1 cellular context compared by ENCODE assay signal in the genomic region with DNA sequence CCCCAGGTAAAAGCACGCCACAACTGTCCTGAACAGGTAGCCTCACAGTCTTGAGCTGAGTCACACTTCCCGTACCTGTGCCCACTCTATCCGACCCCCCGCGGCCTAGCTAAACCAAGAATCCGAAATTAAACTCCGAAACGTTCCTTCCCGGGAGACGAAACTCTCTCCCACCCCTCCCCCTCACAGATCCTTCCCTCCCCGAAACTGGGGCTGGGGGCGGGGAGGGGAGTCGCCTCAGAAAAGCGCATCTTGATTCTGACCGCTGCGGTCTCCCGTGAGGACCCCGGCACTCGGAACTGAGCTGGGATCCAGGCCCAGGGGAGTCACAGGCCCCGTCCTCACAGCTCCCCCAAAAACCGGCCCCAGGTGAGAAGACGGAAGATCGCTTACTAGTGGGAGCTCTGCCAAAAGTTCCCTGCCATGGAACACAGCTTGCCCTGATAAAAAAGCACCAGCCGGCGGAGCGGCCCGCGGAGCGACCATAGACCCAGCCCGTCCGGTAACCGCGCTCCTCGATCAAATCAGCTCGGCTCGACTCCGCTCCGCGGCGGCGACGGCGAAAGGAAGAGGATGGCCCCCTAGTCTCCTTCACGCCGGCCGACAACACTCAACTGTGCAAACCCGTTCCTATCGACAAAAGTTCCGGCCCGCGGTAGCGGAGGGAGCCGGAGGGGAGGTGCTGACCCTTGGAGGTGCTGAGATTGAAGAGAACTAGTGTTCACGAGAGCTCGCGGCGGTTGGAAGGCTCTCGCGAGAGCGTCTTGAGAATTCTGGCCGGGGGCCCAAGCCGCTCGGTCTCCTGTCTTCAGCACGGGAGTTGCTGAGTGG.
TF ChIP-seq lines count a peak whose summit lies in the region.

A gene with protein sequence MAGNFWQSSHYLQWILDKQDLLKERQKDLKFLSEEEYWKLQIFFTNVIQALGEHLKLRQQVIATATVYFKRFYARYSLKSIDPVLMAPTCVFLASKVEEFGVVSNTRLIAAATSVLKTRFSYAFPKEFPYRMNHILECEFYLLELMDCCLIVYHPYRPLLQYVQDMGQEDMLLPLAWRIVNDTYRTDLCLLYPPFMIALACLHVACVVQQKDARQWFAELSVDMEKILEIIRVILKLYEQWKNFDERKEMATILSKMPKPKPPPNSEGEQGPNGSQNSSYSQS (minus strand): TSS at position 558 of the 831 bp plus-strand sequence. CDS start 133 bp downstream, at position 425.

TF ChIP-seq in HEK293, 187 proteins besides CTCF, POLR2A, EP300 and RAD21 (continued from another document and continues in another):
- TF ChIP-seq, protein P1, sequence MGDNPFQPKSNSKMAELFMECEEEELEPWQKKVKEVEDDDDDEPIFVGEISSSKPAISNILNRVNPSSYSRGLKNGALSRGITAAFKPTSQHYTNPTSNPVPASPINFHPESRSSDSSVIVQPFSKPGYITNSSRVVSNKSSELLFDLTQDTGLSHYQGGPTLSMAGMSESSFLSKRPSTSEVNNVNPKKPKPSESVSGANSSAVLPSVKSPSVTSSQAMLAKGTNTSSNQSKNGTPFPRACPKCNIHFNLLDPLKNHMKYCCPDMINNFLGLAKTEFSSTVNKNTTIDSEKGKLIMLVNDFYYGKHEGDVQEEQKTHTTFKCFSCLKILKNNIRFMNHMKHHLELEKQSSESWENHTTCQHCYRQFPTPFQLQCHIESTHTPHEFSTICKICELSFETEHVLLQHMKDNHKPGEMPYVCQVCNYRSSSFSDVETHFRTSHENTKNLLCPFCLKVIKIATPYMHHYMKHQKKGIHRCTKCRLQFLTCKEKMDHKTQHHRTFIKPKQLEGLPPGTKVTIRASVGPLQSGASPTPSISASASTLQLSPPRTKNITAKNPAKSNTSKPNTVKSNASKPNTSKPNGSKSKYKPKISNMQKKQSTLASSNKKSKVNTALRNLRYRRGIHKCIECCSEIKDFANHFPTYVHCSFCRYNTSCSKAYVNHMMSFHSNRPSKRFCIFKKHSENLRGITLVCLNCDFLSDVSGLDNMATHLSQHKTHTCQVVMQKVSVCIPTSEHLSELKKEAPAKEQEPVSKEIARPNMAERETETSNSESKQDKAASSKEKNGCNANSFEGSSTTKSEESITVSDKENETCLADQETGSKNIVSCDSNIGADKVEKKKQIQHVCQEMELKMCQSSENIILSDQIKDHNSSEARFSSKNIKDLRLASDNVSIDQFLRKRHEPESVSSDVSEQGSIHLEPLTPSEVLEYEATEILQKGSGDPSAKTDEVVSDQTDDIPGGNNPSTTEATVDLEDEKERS (tag by site-specific recombination; IDR thresholded peaks at IDR 0.05), result 0 out of 2 replicates have a peak, but pooled peaks have one; percentile 27
- TF ChIP-seq ZNF837 (tag by site-specific recombination; IDR thresholded peaks at IDR 0.05) (no peak), ZBTB21 (tag by site-specific recombination; IDR thresholded peaks at IDR 0.05) (0 out of 2 replicates have a peak, but pooled peaks have one; percentile 53), ZNF530 (tag by site-specific recombination; IDR thresholded peaks at IDR 0.05; ENCODE audit: low read depth) (no peak), ZNF202 (tag by site-specific recombination; IDR thresholded peaks at IDR 0.05; ENCODE audit: borderline replicate concordance) (no peak), ZNF157 (tag by site-specific recombination; IDR thresholded peaks at IDR 0.05) (no peak), ZNF433 (tag by site-specific recombination; IDR thresholded peaks at IDR 0.05; ENCODE audit: low read depth) (no peak), ZNF391 (tag by site-specific recombination; IDR thresholded peaks at IDR 0.05; ENCODE audit: borderline replicate concordance, low read depth) (peak; percentile 90; the same call in 1 of the 2 replicates), ZBTB17 (tag by site-specific recombination; IDR thresholded peaks at IDR 0.05) (peak; percentile 96), ZNF335 (tag by site-specific recombination; conservative IDR thresholded peaks at IDR 0.05) (peak; percentile 78), ZNF239 (tag by site-specific recombination; IDR thresholded peaks at IDR 0.05) (0 out of 2 replicates have a peak, but pooled peaks have one; percentile 31), YY1 (tag by site-specific recombination; IDR thresholded peaks at IDR 0.05) (peak; percentile 85), ZBTB48 (tag by site-specific recombination; IDR thresholded peaks at IDR 0.05) (0 out of 2 replicates have a peak, but pooled peaks have one; percentile 22), ZNF843 (tag by site-specific recombination; IDR thresholded peaks at IDR 0.05) (0 out of 2 replicates have a peak, but pooled peaks have one; percentile 68), ZBTB7A (tag by site-specific recombination; IDR thresholded peaks at IDR 0.05; ENCODE audit: low read depth) (no peak), KLF9 (tag by site-specific recombination; IDR thresholded peaks at IDR 0.05; ENCODE audit: low read depth) (no peak), GFI1B (tag by site-specific recombination; IDR thresholded peaks at IDR 0.05) (peak; percentile 98), ZNF2 (tag by site-specific recombination; IDR thresholded peaks at IDR 0.05) (peak; percentile 95), ZNF544 (tag by site-specific recombination; IDR thresholded peaks at IDR 0.05) (no peak), ZNF76 (tag by site-specific recombination; IDR thresholded peaks at IDR 0.05; ENCODE audit: borderline replicate concordance, low read depth) (peak; percentile 80), SP3 (tag by site-specific recombination; IDR thresholded peaks at IDR 0.05) (peak; percentile 72), ZNF169 (tag by site-specific recombination; IDR thresholded peaks at IDR 0.05) (no peak), ZNF596 (tag by site-specific recombination; IDR thresholded peaks at IDR 0.05) (no peak), ZNF664 (tag by site-specific recombination; IDR thresholded peaks at IDR 0.05) (0 out of 2 replicates have a peak, but pooled peaks have one; percentile 25), ZFHX2 (tag by site-specific recombination; conservative IDR thresholded peaks at IDR 0.05) (no peak), ZNF341 (tag by site-specific recombination; IDR thresholded peaks at IDR 0.05; ENCODE audit: low read depth) (peak; percentile 81), GLI2 (tag by site-specific recombination; IDR thresholded peaks at IDR 0.05; ENCODE audit: borderline replicate concordance, low read depth) (no peak), ZNF623 (tag by site-specific recombination; IDR thresholded peaks at IDR 0.05) (no peak)
- TF ChIP-seq, protein P2, sequence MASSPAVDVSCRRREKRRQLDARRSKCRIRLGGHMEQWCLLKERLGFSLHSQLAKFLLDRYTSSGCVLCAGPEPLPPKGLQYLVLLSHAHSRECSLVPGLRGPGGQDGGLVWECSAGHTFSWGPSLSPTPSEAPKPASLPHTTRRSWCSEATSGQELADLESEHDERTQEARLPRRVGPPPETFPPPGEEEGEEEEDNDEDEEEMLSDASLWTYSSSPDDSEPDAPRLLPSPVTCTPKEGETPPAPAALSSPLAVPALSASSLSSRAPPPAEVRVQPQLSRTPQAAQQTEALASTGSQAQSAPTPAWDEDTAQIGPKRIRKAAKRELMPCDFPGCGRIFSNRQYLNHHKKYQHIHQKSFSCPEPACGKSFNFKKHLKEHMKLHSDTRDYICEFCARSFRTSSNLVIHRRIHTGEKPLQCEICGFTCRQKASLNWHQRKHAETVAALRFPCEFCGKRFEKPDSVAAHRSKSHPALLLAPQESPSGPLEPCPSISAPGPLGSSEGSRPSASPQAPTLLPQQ (tag by site-specific recombination; IDR thresholded peaks at IDR 0.05), result peak; percentile 88
- TF ChIP-seq, protein P3, sequence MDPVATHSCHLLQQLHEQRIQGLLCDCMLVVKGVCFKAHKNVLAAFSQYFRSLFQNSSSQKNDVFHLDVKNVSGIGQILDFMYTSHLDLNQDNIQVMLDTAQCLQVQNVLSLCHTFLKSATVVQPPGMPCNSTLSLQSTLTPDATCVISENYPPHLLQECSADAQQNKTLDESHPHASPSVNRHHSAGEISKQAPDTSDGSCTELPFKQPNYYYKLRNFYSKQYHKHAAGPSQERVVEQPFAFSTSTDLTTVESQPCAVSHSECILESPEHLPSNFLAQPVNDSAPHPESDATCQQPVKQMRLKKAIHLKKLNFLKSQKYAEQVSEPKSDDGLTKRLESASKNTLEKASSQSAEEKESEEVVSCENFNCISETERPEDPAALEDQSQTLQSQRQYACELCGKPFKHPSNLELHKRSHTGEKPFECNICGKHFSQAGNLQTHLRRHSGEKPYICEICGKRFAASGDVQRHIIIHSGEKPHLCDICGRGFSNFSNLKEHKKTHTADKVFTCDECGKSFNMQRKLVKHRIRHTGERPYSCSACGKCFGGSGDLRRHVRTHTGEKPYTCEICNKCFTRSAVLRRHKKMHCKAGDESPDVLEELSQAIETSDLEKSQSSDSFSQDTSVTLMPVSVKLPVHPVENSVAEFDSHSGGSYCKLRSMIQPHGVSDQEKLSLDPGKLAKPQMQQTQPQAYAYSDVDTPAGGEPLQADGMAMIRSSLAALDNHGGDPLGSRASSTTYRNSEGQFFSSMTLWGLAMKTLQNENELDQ (tag by site-specific recombination; IDR thresholded peaks at IDR 0.05; ENCODE audit: low read depth), result no peak
- TF ChIP-seq, protein P4, sequence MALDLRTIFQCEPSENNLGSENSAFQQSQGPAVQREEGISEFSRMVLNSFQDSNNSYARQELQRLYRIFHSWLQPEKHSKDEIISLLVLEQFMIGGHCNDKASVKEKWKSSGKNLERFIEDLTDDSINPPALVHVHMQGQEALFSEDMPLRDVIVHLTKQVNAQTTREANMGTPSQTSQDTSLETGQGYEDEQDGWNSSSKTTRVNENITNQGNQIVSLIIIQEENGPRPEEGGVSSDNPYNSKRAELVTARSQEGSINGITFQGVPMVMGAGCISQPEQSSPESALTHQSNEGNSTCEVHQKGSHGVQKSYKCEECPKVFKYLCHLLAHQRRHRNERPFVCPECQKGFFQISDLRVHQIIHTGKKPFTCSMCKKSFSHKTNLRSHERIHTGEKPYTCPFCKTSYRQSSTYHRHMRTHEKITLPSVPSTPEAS (tag by site-specific recombination; IDR thresholded peaks at IDR 0.05), result peak; percentile 35; the same call in 1 of the 2 replicates
- TF ChIP-seq, protein P5, sequence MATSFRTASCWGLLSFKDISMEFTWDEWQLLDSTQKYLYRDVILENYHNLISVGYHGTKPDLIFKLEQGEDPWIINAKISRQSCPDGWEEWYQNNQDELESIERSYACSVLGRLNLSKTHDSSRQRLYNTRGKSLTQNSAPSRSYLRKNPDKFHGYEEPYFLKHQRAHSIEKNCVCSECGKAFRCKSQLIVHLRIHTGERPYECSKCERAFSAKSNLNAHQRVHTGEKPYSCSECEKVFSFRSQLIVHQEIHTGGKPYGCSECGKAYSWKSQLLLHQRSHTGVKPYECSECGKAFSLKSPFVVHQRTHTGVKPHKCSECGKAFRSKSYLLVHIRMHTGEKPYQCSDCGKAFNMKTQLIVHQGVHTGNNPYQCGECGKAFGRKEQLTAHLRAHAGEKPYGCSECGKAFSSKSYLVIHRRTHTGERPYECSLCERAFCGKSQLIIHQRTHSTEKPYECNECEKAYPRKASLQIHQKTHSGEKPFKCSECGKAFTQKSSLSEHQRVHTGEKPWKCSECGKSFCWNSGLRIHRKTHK (tag by site-specific recombination; IDR thresholded peaks at IDR 0.05), result no peak
- TF ChIP-seq, protein P6, sequence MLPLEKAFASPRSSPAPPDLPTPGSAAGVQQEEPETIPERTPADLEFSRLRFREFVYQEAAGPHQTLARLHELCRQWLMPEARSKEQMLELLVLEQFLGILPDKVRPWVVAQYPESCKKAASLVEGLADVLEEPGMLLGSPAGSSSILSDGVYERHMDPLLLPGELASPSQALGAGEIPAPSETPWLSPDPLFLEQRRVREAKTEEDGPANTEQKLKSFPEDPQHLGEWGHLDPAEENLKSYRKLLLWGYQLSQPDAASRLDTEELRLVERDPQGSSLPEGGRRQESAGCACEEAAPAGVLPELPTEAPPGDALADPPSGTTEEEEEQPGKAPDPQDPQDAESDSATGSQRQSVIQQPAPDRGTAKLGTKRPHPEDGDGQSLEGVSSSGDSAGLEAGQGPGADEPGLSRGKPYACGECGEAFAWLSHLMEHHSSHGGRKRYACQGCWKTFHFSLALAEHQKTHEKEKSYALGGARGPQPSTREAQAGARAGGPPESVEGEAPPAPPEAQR (tag by site-specific recombination; IDR thresholded peaks at IDR 0.05), result 0 out of 2 replicates have a peak, but pooled peaks have one; percentile 31
- TF ChIP-seq, protein P7, sequence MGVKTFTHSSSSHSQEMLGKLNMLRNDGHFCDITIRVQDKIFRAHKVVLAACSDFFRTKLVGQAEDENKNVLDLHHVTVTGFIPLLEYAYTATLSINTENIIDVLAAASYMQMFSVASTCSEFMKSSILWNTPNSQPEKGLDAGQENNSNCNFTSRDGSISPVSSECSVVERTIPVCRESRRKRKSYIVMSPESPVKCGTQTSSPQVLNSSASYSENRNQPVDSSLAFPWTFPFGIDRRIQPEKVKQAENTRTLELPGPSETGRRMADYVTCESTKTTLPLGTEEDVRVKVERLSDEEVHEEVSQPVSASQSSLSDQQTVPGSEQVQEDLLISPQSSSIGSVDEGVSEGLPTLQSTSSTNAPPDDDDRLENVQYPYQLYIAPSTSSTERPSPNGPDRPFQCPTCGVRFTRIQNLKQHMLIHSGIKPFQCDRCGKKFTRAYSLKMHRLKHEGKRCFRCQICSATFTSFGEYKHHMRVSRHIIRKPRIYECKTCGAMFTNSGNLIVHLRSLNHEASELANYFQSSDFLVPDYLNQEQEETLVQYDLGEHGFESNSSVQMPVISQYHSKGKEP (tag by site-specific recombination; IDR thresholded peaks at IDR 0.05), result 0 out of 2 replicates have a peak, but pooled peaks have one; percentile 42
- TF ChIP-seq, protein P8, sequence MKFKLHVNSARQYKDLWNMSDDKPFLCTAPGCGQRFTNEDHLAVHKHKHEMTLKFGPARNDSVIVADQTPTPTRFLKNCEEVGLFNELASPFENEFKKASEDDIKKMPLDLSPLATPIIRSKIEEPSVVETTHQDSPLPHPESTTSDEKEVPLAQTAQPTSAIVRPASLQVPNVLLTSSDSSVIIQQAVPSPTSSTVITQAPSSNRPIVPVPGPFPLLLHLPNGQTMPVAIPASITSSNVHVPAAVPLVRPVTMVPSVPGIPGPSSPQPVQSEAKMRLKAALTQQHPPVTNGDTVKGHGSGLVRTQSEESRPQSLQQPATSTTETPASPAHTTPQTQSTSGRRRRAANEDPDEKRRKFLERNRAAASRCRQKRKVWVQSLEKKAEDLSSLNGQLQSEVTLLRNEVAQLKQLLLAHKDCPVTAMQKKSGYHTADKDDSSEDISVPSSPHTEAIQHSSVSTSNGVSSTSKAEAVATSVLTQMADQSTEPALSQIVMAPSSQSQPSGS (tag by site-specific recombination; IDR thresholded peaks at IDR 0.05; ENCODE audit: low read depth), result no peak
- TF ChIP-seq, protein P9, sequence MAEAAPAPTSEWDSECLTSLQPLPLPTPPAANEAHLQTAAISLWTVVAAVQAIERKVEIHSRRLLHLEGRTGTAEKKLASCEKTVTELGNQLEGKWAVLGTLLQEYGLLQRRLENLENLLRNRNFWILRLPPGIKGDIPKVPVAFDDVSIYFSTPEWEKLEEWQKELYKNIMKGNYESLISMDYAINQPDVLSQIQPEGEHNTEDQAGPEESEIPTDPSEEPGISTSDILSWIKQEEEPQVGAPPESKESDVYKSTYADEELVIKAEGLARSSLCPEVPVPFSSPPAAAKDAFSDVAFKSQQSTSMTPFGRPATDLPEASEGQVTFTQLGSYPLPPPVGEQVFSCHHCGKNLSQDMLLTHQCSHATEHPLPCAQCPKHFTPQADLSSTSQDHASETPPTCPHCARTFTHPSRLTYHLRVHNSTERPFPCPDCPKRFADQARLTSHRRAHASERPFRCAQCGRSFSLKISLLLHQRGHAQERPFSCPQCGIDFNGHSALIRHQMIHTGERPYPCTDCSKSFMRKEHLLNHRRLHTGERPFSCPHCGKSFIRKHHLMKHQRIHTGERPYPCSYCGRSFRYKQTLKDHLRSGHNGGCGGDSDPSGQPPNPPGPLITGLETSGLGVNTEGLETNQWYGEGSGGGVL (tag by site-specific recombination; IDR thresholded peaks at IDR 0.05), result peak; percentile 40; the same call in 1 of the 2 replicates
